Comparison of ENCODE assay signal across 1 cellular context in the genomic region with DNA sequence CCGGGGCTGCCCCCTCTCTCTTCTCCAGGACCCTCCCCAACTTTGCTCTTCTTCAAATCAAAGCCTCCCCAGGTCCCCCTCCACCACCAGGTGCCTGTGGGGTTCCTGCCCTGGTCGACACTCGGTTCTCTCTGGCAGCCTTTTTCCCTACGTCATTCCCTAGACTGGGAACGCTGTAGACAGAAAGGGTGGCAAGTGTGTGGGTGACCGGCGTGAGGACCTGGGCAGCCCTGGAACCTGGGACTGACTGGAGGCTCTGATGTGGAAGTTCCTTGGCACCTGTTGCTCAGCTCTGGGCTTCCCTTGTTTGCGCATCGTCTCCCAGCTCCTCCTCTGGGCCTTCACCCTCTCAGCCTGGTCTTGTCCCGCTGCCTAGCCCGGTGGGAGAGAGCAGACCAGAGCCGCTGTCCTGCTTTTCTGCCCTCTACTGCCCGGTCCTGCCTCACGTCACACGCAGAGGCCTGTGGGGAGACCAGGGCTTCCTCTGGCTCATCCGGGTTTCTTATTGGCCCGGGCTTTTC.
TF ChIP-seq lines count a peak whose summit lies in the region.

No MANE protein-coding gene starts in this region.

TF ChIP-seq in liver, 16 proteins besides CTCF, POLR2A, EP300 and RAD21 (continued from another document):
- TF ChIP-seq, protein P1, sequence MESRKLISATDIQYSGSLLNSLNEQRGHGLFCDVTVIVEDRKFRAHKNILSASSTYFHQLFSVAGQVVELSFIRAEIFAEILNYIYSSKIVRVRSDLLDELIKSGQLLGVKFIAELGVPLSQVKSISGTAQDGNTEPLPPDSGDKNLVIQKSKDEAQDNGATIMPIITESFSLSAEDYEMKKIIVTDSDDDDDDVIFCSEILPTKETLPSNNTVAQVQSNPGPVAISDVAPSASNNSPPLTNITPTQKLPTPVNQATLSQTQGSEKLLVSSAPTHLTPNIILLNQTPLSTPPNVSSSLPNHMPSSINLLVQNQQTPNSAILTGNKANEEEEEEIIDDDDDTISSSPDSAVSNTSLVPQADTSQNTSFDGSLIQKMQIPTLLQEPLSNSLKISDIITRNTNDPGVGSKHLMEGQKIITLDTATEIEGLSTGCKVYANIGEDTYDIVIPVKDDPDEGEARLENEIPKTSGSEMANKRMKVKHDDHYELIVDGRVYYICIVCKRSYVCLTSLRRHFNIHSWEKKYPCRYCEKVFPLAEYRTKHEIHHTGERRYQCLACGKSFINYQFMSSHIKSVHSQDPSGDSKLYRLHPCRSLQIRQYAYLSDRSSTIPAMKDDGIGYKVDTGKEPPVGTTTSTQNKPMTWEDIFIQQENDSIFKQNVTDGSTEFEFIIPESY (IDR thresholded peaks at IDR 0.05) = no peak
- no peak for TF ChIP-seq HNF4A (conservative IDR thresholded peaks at IDR 0.05)
- TF ChIP-seq NR2F2 (IDR thresholded peaks at IDR 0.05) = no peak
TF ChIP-seq in liver: peak in this region for 0.
